ENCODE assay signal across 17 cellular contexts in the genomic region with DNA sequence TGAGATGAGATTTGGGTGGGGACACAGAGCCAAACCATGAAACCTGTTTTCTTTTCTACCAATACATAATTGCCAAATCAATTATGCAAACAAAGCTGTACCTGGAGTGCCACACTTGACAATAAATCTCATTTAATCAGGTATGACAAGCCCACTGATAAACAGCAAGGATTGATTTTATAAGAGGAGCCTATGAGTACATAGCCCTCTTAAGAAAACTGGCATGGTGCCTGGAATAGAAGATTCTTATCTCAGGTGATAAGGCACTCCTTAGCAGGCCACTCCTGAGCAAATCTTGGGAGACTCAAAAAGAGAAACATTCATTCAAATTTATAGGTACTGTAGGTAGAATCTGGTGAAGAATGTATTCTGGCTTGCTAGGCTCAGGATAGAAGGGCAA. TPM values are rescaled to one million over a fixed set of nuclear protein-coding genes. Genes with fewer than 3 reads are reported as not detected.
DNase-seq lines count a peak whose midpoint lies in the region; ATAC-seq and TF ChIP-seq lines count a peak whose summit lies in the region.
"Had no signal": no experiment of that assay in that cellular context is flagged by ENCODE, and none has a peak within 500 bp of the region (broad histone marks: within the 10 kb centered on the region; RNA-seq: fewer than 3 reads in every experiment).

No MANE protein-coding gene starts in this region.

- TF ChIP-seq CTCF in left lung (IDR thresholded peaks at IDR 0.05) = no peak

- H3K27me3 ChIP-seq in left lung = no peaks in the 10 kb centered on the region

- DNase-seq in NCI-H345 (lab: John Stamatoyannopoulos, UW) = peak; percentile 8
- no peak for DNase-seq in NCI-H345 treated with DMSO at 0.1 percent for 48 hours (lab: John Stamatoyannopoulos, UW; ENCODE audit: unreplicated experiment)
- peak; percentile 23 for DNase-seq in HT-29 (ENCODE audit: low spot score)
- peak; percentile 28 for DNase-seq in NCI-H2029 treated with DMSO at 0.1 percent for 48 hours (lab: John Stamatoyannopoulos, UW)
- no peak for DNase-seq in left lung
- no peak for DNase-seq in effector CD8-positive, alpha-beta T cell (lab: John Stamatoyannopoulos, UW)
- no peak for DNase-seq in AG08396 (ENCODE audit: low spot score)
- DNase-seq: DMS79, NCI-H1105, NCI-H1694, NCI-H226, NCI-H69, OCI-M1, Right ventricle myocardium superior had no signal

- ATAC-seq in left lung (peak; percentile 31), HG03095 (IDR thresholded peaks at IDR 0.05; ENCODE audit: unreplicated experiment) (no peak)
- ATAC-seq: HepG2, K562 had no signal

- no peaks in the 10 kb centered on the region for H3K36me3 ChIP-seq in left lung

- peaks cover 0 to 6% of the 10 kb centered on the region in 2 donors for H3K9me3 ChIP-seq in left lung

- H3K27ac ChIP-seq in left lung = no peak overlapping the region

- H3K4me1 ChIP-seq in left lung = no peaks in the 10 kb centered on the region

- intact Hi-C loops in left lung (cut with DNase I) = no loop called here

- H3K4me3 ChIP-seq in left lung = no peak overlapping the region
- H3K4me3 ChIP-seq: K562 had no signal

RNA-seq across cellular contexts. Expression of a gene that starts 28.6 kb away (rescaled TPM):
- total RNA-seq in HT-29 (2014; rRNA removed; shearing (Covaris generic)) = 0.13 and 0.60 TPM in 2 replicates
- total RNA-seq in left lung = 10 to 100 TPM in 1 of 2 donors, 1 to 10 TPM in 1; 8.6 to 16.8 TPM
- total RNA-seq: HepG2 had no signal

Comparison
In these comparisons a context has a peak if more than half of its experiments do, and no peak if none do; other contexts are left out.
1. DNase-seq: peak in NCI-H345 (single experiment), HT-29 (single experiment) and NCI-H2029 treated with DMSO at 0.1 percent for 48 hours (single experiment); none in NCI-H345 treated with DMSO at 0.1 percent for 48 hours (single experiment), left lung (0 of 2), effector CD8-positive, alpha-beta T cell (single experiment) and AG08396 (single experiment).